ENCODE assay signal across 19 cellular contexts in the genomic region with DNA sequence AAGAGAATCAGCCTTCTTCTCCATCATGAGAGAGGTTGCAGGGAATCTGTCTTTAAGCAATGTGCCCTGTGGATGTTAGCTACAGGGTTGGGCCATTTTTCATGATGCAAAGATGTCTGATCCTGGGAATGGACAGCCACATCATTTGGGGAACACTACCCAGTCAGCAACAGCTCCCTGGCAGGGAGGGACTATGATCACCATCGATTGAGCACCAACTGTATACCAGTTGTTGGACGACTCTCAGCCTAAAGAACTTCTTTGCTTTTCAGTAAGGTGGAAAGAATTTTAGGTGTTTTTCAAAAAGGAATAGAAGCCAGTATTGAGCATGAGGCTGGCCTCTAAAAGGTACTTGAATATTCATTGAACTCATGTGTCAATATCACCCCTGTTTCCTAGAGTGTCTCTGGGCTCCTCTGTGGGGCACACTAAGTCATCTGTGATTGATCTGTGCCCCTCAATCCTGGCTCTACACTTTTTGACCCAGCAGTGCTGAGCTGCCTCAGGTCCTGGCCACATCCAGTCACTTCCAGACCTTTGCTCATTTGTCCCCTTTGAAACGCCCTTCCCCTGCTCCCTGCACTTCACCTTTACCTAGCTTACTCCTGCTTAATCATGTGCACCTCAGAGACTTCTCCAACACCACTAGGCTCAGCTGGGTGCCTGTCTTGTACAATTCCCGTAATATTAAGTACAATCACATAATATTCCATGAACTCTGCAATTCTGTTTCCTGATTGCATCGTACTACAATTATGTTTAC. TPM values are rescaled to one million over a fixed set of nuclear protein-coding genes. Genes with fewer than 3 reads are reported as not detected.
DNase-seq lines count a peak whose midpoint lies in the region; ATAC-seq and TF ChIP-seq lines count a peak whose summit lies in the region.
"Had no signal": no experiment of that assay in that cellular context is flagged by ENCODE, and none has a peak within 500 bp of the region (broad histone marks: within the 10 kb centered on the region; RNA-seq: fewer than 3 reads in every experiment).

No MANE protein-coding gene starts in this region.

- H3K9ac ChIP-seq in BLaER1 = no peak overlapping the region
- no peak overlapping the region for H3K9ac ChIP-seq in neural progenitor cell
- H3K9ac ChIP-seq: KMS-11 had no signal

- H3K4me1 Mint-ChIP-seq in neural progenitor cell (peaks cover 27% of the 10 kb centered on the region), Caco-2 (ENCODE audit: low read depth, unreplicated experiment) (peaks cover 10% of the 10 kb centered on the region)

- no peak overlapping the region for H2AFZ ChIP-seq in neural progenitor cell (replicated peaks)

- ATAC-seq in RWPE2 (ENCODE audit: low read depth) = no peak
- no peak for ATAC-seq in foreskin keratinocyte
- ATAC-seq in GM19395 (IDR thresholded peaks at IDR 0.05; ENCODE audit: unreplicated experiment) = no peak
- ATAC-seq: T-cell had no signal

- H3K27me3 ChIP-seq in BLaER1 = no peaks in the 10 kb centered on the region
- no peaks in the 10 kb centered on the region for H3K27me3 ChIP-seq in RWPE2 (ENCODE audit: insufficient read depth, poor library complexity, severe bottlenecking)
- H3K27me3 ChIP-seq in foreskin keratinocyte = peaks cover 23% of the 10 kb centered on the region
- peaks cover 21% of the 10 kb centered on the region for H3K27me3 ChIP-seq in neural progenitor cell
- no peaks in the 10 kb centered on the region for H3K27me3 ChIP-seq in Caco-2 (replicated peaks; ENCODE audit: control insufficient read depth, insufficient read depth, low read length)
- H3K27me3 ChIP-seq: ascending aorta, right atrium auricular region, suprapubic skin had no signal

- CTCF ChIA-PET in Caco-2 (lab: Charles Lee) = no interaction called here

- H3K27ac ChIP-seq in BLaER1 (no peak overlapping the region), RWPE2 (ENCODE audit: poor library complexity, severe bottlenecking) (peak overlapping the region; percentile 58), foreskin keratinocyte (peak overlapping the region; percentile 49), neural progenitor cell (no peak overlapping the region)
- H3K27ac ChIP-seq: KMS-11, suprapubic skin had no signal

- H3K4me2 ChIP-seq in BLaER1 (peak overlapping the region; percentile 81), neural progenitor cell (no peak overlapping the region)
- H3K4me2 ChIP-seq: KMS-11 had no signal

- intact Hi-C loops in Caco-2 (cut with micrococcal nuclease; ENCODE audit: unreplicated experiment) = no loop called here

- no peaks in the 10 kb centered on the region for H3K36me3 ChIP-seq in BLaER1
- no peaks in the 10 kb centered on the region for H3K36me3 ChIP-seq in RWPE2 (ENCODE audit: low read depth)
- no peaks in the 10 kb centered on the region for H3K36me3 ChIP-seq in neural progenitor cell
- H3K36me3 ChIP-seq in Caco-2 (ENCODE audit: control insufficient read depth, insufficient read depth, low read length) = no peaks in the 10 kb centered on the region
- H3K36me3 ChIP-seq: ascending aorta, right atrium auricular region, suprapubic skin had no signal

- peaks cover 18% of the 10 kb centered on the region for H3F3A ChIP-seq in neural progenitor cell (ENCODE audit: low read depth)

- H3K4me1 ChIP-seq in BLaER1 (peaks cover 38% of the 10 kb centered on the region), RWPE2 (ENCODE audit: insufficient read depth, poor library complexity, severe bottlenecking) (peaks cover 30% of the 10 kb centered on the region), foreskin keratinocyte (peaks cover 11% of the 10 kb centered on the region), neural progenitor cell (peaks cover 18% of the 10 kb centered on the region), Caco-2 (no peaks in the 10 kb centered on the region)

- H3K27ac Mint-ChIP-seq in neural progenitor cell (no peak overlapping the region), Caco-2 (ENCODE audit: unreplicated experiment) (no peak overlapping the region)
- H3K27ac Mint-ChIP-seq: activated CD4-positive, alpha-beta memory T cell treated with anti-CD3 and anti-CD28 coated beads, Interleukin-2, amount 10 ng/mL, durations not matched to agents 7 days and 5 days; activated naive CD4-positive, alpha-beta T cell treated with anti-CD3 and anti-CD28 coated beads for 36 hours; T-cell had no signal

- H3K4me3 Mint-ChIP-seq in neural progenitor cell = peak overlapping the region; percentile 85
- no peak overlapping the region for H3K4me3 Mint-ChIP-seq in Caco-2 (ENCODE audit: unreplicated experiment)
- H3K4me3 Mint-ChIP-seq: activated CD4-positive, alpha-beta memory T cell treated with anti-CD3 and anti-CD28 coated beads, Interleukin-2, amount 10 ng/mL, durations not matched to agents 7 days and 5 days; activated naive CD4-positive, alpha-beta T cell treated with anti-CD3 and anti-CD28 coated beads for 36 hours had no signal

- peaks cover 8% of the 10 kb centered on the region for H3K9me3 ChIP-seq in BLaER1
- H3K9me3 ChIP-seq in RWPE2 (ENCODE audit: severe bottlenecking) = no peaks in the 10 kb centered on the region
- no peaks in the 10 kb centered on the region for H3K9me3 ChIP-seq in neural progenitor cell (ENCODE audit: low read depth)
- no peaks in the 10 kb centered on the region for H3K9me3 ChIP-seq in Caco-2
- H3K9me3 ChIP-seq: ascending aorta, right atrium auricular region, suprapubic skin had no signal

- H3K27me3 Mint-ChIP-seq in neural progenitor cell (ENCODE audit: insufficient read depth, low read depth) (peaks cover 13% of the 10 kb centered on the region), Caco-2 (ENCODE audit: insufficient read depth, unreplicated experiment) (no peaks in the 10 kb centered on the region)

- POLR2A ChIA-PET in Caco-2 (lab: Charles Lee) = no interaction called here

- H3K4me3 ChIP-seq in BLaER1 = no peak overlapping the region
- no peak overlapping the region for H3K4me3 ChIP-seq in RWPE2 (ENCODE audit: severe bottlenecking)
- H3K4me3 ChIP-seq in neural progenitor cell = no peak overlapping the region
- no peak overlapping the region for H3K4me3 ChIP-seq in Caco-2 (ENCODE audit: low read depth, low read length)
- H3K4me3 ChIP-seq: ascending aorta, right atrium auricular region, suprapubic skin had no signal

- DNase-seq in RWPE2 (ENCODE audit: low spot score) = no peak
- DNase-seq in foreskin keratinocyte = no peak
- no peak for DNase-seq in neural progenitor cell (ENCODE audit: low spot score)
- no peak for DNase-seq in NCI-H2029 treated with DMSO at 0.1 percent for 48 hours (lab: John Stamatoyannopoulos, UW)
- DNase-seq in Caco-2 = no peak
- no peak for DNase-seq in stimulated activated CD4-positive, alpha-beta T cell treated with anti-CD3 and anti-CD28 coated beads, Interleukin-1b, Interleukin-23, amount 100 ng/mL, for 48 hours
- DNase-seq: activated CD4-positive, alpha-beta memory T cell treated with anti-CD3 and anti-CD28 coated beads, Interleukin-2, amount 10 ng/mL, durations not matched to agents 7 days and 5 days; activated naive CD4-positive, alpha-beta T cell treated with anti-CD3 and anti-CD28 coated beads for 36 hours; mesendoderm; NCI-H1048; NCI-H2171 treated with DMSO at 0.1 percent for 48 hours; SHP77; T-cell had no signal

- no peaks in the 10 kb centered on the region for H3K79me2 ChIP-seq in neural progenitor cell (ENCODE audit: low read depth)

- H4K20me1 ChIP-seq in BLaER1 (0 out of 2 replicates have a peak, but pooled peaks cover 7% of the 10 kb centered on the region), neural progenitor cell (ENCODE audit: low read depth) (peaks cover 19% of the 10 kb centered on the region)

- H3K36me3 Mint-ChIP-seq in neural progenitor cell (no peaks in the 10 kb centered on the region), Caco-2 (ENCODE audit: insufficient read depth, unreplicated experiment) (no peaks in the 10 kb centered on the region)
- H3K36me3 Mint-ChIP-seq: T-cell had no signal

- no peak for TF ChIP-seq CTCF in RWPE2 (IDR thresholded peaks at IDR 0.05; ENCODE audit: poor library complexity, severe bottlenecking)
- TF ChIP-seq CTCF in foreskin keratinocyte (conservative IDR thresholded peaks at IDR 0.05) = no peak
- no peak for TF ChIP-seq CTCF in neural progenitor cell (IDR thresholded peaks at IDR 0.05)
- no peak for TF ChIP-seq CTCF in Caco-2 (IDR thresholded peaks at IDR 0.05; ENCODE audit: insufficient read depth in 1 of 2, low read depth in 1 of 2, low read length in 1 of 2, severe bottlenecking in 1 of 2, unreplicated experiment in 1 of 2)

- no TSS peak for BruUV-seq in Caco-2 (replicated peaks; lab: Mats Ljungman, UMichigan)

- H3K9me3 Mint-ChIP-seq in neural progenitor cell = no peaks in the 10 kb centered on the region
- no peaks in the 10 kb centered on the region for H3K9me3 Mint-ChIP-seq in Caco-2 (ENCODE audit: unreplicated experiment)
- H3K9me3 Mint-ChIP-seq: activated CD4-positive, alpha-beta memory T cell treated with anti-CD3 and anti-CD28 coated beads, Interleukin-2, amount 10 ng/mL, durations not matched to agents 7 days and 5 days; activated naive CD4-positive, alpha-beta T cell treated with anti-CD3 and anti-CD28 coated beads for 36 hours; T-cell had no signal

RNA-seq across cellular contexts. Expression of gene CLMN, which starts 2.2 kb away (rescaled TPM):
- 4.7 and 5.7 TPM in 2 replicates for total RNA-seq in foreskin keratinocyte
- polyA plus RNA-seq in foreskin keratinocyte = 1.9 and 3.2 TPM in 2 replicates
- 6.3 and 6.7 TPM in 2 replicates for total RNA-seq in neural progenitor cell (ENCODE audit: low replicate concordance)
- total RNA-seq in Caco-2 (2022) = 5.2 and 6.7 TPM in 2 replicates

Comparison
In these comparisons a context has a peak if more than half of its experiments do, and no peak if none do; other contexts are left out.
1. H3K27ac ChIP-seq: peak in RWPE2 (single experiment) and foreskin keratinocyte (single experiment); none in BLaER1 (single experiment) and neural progenitor cell (single experiment).